22 cellular contexts compared by ENCODE assay signal in genomic region chr2:223078482-223078881, GRCh38. TPM values are rescaled to one million over a fixed set of nuclear protein-coding genes. Genes with fewer than 3 reads are reported as not detected.
DNase-seq lines count a peak whose midpoint lies in the region; ATAC-seq and TF ChIP-seq lines count a peak whose summit lies in the region.
"Had no signal": no experiment of that assay in that cellular context is flagged by ENCODE, and none has a peak within 500 bp of the region (broad histone marks: within the 10 kb centered on the region; RNA-seq: fewer than 3 reads in every experiment).

No MANE protein-coding gene starts in this region.

- H3K27ac ChIP-seq in mammary epithelial cell (ENCODE audit: insufficient read depth, low read depth, low read length), result no peak overlapping the region
- H3K27ac ChIP-seq: A549; BLaER1 treated with 17β-estradiol and CSF1 and Interleukin-3, amounts not matched to agents 10 nM and 100 nM had no signal

- DNase-seq in DMS53 (lab: John Stamatoyannopoulos, UW) (peak; percentile 7), DMS53 treated with DMSO at 0.1 percent for 48 hours (lab: John Stamatoyannopoulos, UW; ENCODE audit: unreplicated experiment) (no peak), SK-N-DZ (ENCODE audit: low spot score) (peak; percentile 32), left colon (no peak), mammary epithelial cell (no peak), KG1 (lab: John Stamatoyannopoulos, UW) (no peak)
- DNase-seq: 8988T; ACHN; AML-193; BE2C; CD4-positive, alpha-beta T cell; CD8-positive, alpha-beta memory T cell; DMS 273 treated with DMSO at 0.1 percent for 48 hours; DMS79 treated with DMSO at 0.1 percent for 48 hours; GOT3; HFFc6 had no signal

- H3K9ac ChIP-seq in mammary epithelial cell (ENCODE audit: insufficient read depth, low read length), result no peak overlapping the region
- H3K9ac ChIP-seq: BLaER1 treated with 17β-estradiol and CSF1 and Interleukin-3, amounts not matched to agents 10 nM and 100 nM had no signal

- peaks cover 10% of the 10 kb centered on the region for H3K4me1 ChIP-seq in mammary epithelial cell (ENCODE audit: insufficient read depth, low read length)
- H3K4me1 ChIP-seq: A549; BLaER1 treated with 17β-estradiol and CSF1 and Interleukin-3, amounts not matched to agents 10 nM and 100 nM; HAP-1 had no signal

- WGBS in mammary epithelial cell (ENCODE audit: low coverage, missing lambda C conversion rate), result 95% methylated on average over 1 of the region's 1 CpG

- H3K27me3 ChIP-seq in mammary epithelial cell (ENCODE audit: insufficient read depth, low read length), result no peaks in the 10 kb centered on the region
- H3K27me3 ChIP-seq: BE2C; BLaER1 treated with 17β-estradiol and CSF1 and Interleukin-3, amounts not matched to agents 10 nM and 100 nM had no signal

- in situ Hi-C loops in mammary epithelial cell (cut with MboI; ENCODE audit: low sequenced_read_pairs in 2 of 2), result no loop called here

- no peaks in the 10 kb centered on the region for H3K36me3 ChIP-seq in mammary epithelial cell (ENCODE audit: insufficient read depth, low read length)
- H3K36me3 ChIP-seq: BE2C; BLaER1 treated with 17β-estradiol and CSF1 and Interleukin-3, amounts not matched to agents 10 nM and 100 nM; HAP-1 had no signal

- H2AFZ ChIP-seq in mammary epithelial cell (ENCODE audit: low read depth, low read length), result no peak overlapping the region

- no peaks in the 10 kb centered on the region for H3K79me2 ChIP-seq in mammary epithelial cell (ENCODE audit: insufficient read depth, low read length)

- H4K20me1 ChIP-seq in mammary epithelial cell (ENCODE audit: insufficient read depth, low read length), result no peaks in the 10 kb centered on the region
- H4K20me1 ChIP-seq: BLaER1 treated with 17β-estradiol and CSF1 and Interleukin-3, amounts not matched to agents 10 nM and 100 nM had no signal

- TF ChIP-seq CTCF in mammary epithelial cell (conservative IDR thresholded peaks at IDR 0.05 in 1 of 2, IDR thresholded peaks at IDR 0.05 in 1 of 2; ENCODE audit: extremely low read depth in 1 of 2, insufficient read depth in 1 of 2, low read depth in 1 of 2, low read length in 2 of 2), result no peak

- CTCF ChIA-PET in mammary epithelial cell (lab: Charles Lee; ENCODE audit: low non-redundant PET), result no interaction called here

- intact Hi-C loops in left colon (cut with DNase I, micrococcal nuclease) (no loop called here), mammary epithelial cell (cut with micrococcal nuclease) (no loop called here)

- dilution Hi-C loops in mammary epithelial cell (cut with HindIII; ENCODE audit: low sequenced_read_pairs), result no loop called here

- no TSS peak for BruUV-seq in mammary epithelial cell (replicated peaks; lab: Mats Ljungman, UMichigan)

- no peak overlapping the region for H3K4me3 ChIP-seq in mammary epithelial cell (replicated peaks in 1 of 3; ENCODE audit: insufficient read depth in 1 of 3, low read depth in 2 of 3, low read length in 3 of 3)
- H3K4me3 ChIP-seq: A549; BLaER1 treated with 17β-estradiol and CSF1 and Interleukin-3, amounts not matched to agents 10 nM and 100 nM; HAP-1 had no signal

- no peak overlapping the region for H3K4me2 ChIP-seq in mammary epithelial cell (ENCODE audit: insufficient read depth, low read depth, low read length)
- H3K4me2 ChIP-seq: A549; BLaER1 treated with 17β-estradiol and CSF1 and Interleukin-3, amounts not matched to agents 10 nM and 100 nM had no signal

- no peaks in the 10 kb centered on the region for H3K9me3 ChIP-seq in mammary epithelial cell (replicated peaks; ENCODE audit: insufficient read depth, low read length)
- H3K9me3 ChIP-seq: A549, BE2C, HAP-1 had no signal

- ATAC-seq in left colon (peak; percentile 98), HG03097 (IDR thresholded peaks at IDR 0.05; ENCODE audit: low FRiP score, unreplicated experiment) (no peak)
- ATAC-seq: A549 had no signal

RNA-seq across cellular contexts. Expression of gene KCNE4, which starts 26.5 kb away (rescaled TPM):
- 0.10 TPM in 1 of 2 replicates, not detected in the other for polyA plus RNA-seq in SK-N-DZ (2014; cell fraction: cytosol; rRNA removed)
- 0.16 TPM in 1 of 2 replicates, not detected in the other for polyA plus RNA-seq in SK-N-DZ (2014; cell fraction: nucleus; rRNA removed)
- total RNA-seq in left colon (under 1 TPM; 0.76 to 0.89 TPM), mammary epithelial cell (under 1 TPM; 0.33 to 0.71 TPM)
- polyA plus RNA-seq in mammary epithelial cell, result 0.25 TPM
- polyA minus RNA-seq in mammary epithelial cell, result not detected
- total RNA-seq: CD4-positive, alpha-beta T cell; CD8-positive, alpha-beta memory T cell; G401 had no signal
- polyA plus RNA-seq: CD14-positive monocyte; CD8-positive, alpha-beta memory T cell had no signal

Comparison
In these comparisons a context has a peak if more than half of its experiments do, and no peak if none do; other contexts are left out.
1. DNase-seq: peak in DMS53 (single experiment) and SK-N-DZ (single experiment); none in DMS53 treated with DMSO at 0.1 percent for 48 hours (single experiment), left colon (0 of 2), mammary epithelial cell (single experiment) and KG1 (single experiment).